In the genomic region with DNA sequence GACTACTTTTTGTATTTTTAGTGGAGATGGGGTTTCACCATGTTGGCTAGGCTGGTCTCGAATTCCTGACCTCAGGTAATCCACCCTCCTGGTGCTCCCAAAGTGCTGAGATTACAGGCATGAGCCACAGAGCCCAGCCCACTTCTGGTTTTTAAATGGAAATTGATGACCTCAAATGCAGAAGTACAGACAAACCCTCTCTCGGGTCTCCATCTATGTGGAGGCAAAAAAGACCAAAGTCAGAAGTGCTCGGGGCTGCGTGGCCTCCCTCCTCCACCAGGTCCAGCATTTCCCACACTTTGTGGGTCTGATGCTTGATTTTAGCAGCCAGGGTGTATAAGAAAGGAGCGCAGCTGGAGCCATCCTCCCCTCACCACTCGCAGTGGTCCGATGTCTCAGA, we compare ENCODE assay signal across 8 cellular contexts.
"Had no signal": no experiment of that assay in that cellular context is flagged by ENCODE, and none has a peak within 500 bp of the region (broad histone marks: within the 10 kb centered on the region; RNA-seq: fewer than 3 reads in every experiment).

No MANE protein-coding gene starts in this region.

- H3K4me3 Mint-ChIP-seq: GM23338, H9 had no signal

- H3K4me3 ChIP-seq: GM23338 had no signal

- FAIRE-seq: H1, H54, HTR-8/SVneo had no signal

- H3K4me2 ChIP-seq: GM23338 had no signal

- H3K27ac Mint-ChIP-seq: GM23338 had no signal

- DNase-seq: H9, HCEC 1CT, IMR-90, KBM-7 had no signal

- ATAC-seq: GM23338 had no signal

- H3K4me1 Mint-ChIP-seq: GM23338, H9 had no signal
